ENCODE assay signal across 13 cellular contexts in the genomic region with DNA sequence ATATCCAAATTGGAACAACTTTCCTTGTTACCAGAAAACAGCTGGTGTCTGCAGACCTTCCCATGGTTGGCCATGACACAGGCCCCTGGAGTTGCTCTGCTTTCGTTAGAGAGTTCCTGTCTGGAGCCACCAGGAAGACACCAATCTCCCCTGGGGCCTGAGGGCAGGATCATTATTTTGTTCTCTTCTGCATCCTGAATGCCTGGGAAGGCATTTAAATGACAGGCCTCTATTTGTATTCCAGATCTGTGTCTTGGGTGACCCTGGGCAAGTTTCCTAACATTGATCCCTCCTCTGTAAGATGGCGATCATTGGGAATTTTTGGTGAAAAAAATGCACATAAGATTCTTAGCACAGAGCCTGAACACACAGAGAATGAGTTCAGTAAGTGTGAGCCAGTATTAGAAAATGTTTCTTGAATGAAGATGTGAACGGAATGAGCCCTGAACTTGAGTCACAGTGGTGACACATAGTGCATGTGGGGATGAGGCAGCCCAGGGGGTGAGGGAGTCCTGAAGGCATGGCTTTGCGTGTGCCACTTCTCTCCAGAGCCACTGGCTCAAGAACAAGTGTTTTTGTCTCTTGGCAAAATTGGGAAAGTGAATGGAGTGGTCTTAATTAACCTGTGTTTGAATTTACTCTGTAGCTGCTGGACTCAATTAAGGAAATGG. TPM values are rescaled to one million over a fixed set of nuclear protein-coding genes. Genes with fewer than 3 reads are reported as not detected.
A peak's percentile ranks its signal among the peaks of the same experiment; 100 is the strongest.
DNase-seq lines count a peak whose midpoint lies in the region; ATAC-seq, FAIRE-seq and TF ChIP-seq lines count a peak whose summit lies in the region.
"Had no signal": no experiment of that assay in that cellular context is flagged by ENCODE, and none has a peak within 500 bp of the region (broad histone marks: within the 10 kb centered on the region; RNA-seq: fewer than 3 reads in every experiment).

No MANE protein-coding gene starts in this region.

- FAIRE-seq in GM19239 (lab: Jason Lieb, UNC) = no peak

- H3K4me1 Mint-ChIP-seq in activated T-cell treated with anti-CD3 and anti-CD28 coated beads, Interleukin-2, amount 50 U/mL, for 72 hours (ENCODE audit: low read depth) = no peaks in the 10 kb centered on the region
- H3K4me1 Mint-ChIP-seq: activated naive CD8-positive, alpha-beta T cell treated with anti-CD3 and anti-CD28 coated beads, Interleukin-2, amount 10 ng/mL, durations not matched to agents 7 days and 5 days; CD14-positive monocyte had no signal

- H3K27me3 ChIP-seq in ACC112 (ENCODE audit: insufficient read depth, low read length) = no peaks in the 10 kb centered on the region
- H3K27me3 ChIP-seq: neural progenitor cell had no signal

- DNase-seq in HFF-Myc (ENCODE audit: extremely low read depth, low read depth) (peak; percentile 46), amniotic stem cell (lab: John Stamatoyannopoulos, UW) (peak; percentile 62), iris pigment epithelial cell (ENCODE audit: low read depth) (peak; percentile 82), foreskin melanocyte (no peak), GM19239 (ENCODE audit: insufficient read length, low spot score) (no peak)
- no peak for DNase-seq in activated CD4-positive, alpha-beta T cell treated with anti-CD3 and anti-CD28 coated beads, Interleukin-2, amount 50 U/mL, for 1 hour
- DNase-seq in activated T-cell treated with anti-CD3 and anti-CD28 coated beads, Interleukin-2, amount 50 U/mL, for 72 hours = no peak

- peaks cover 25% of the 10 kb centered on the region for H3K4me1 ChIP-seq in ACC112 (ENCODE audit: control insufficient read depth, insufficient read depth, low read length, unreplicated experiment)

- peaks cover 3% of the 10 kb centered on the region for H3K79me2 ChIP-seq in ACC112 (ENCODE audit: control insufficient read depth, insufficient read depth, low read length, unreplicated experiment)

- H3K4me3 ChIP-seq in ACC112 (ENCODE audit: low read depth, low read length) = peak overlapping the region; percentile 33; the same call in 1 of the 2 replicates
- no peak overlapping the region for H3K4me3 ChIP-seq in HFF-Myc (replicated peaks; ENCODE audit: low read depth, low read length)
- H3K4me3 ChIP-seq: neural progenitor cell had no signal

- H2AFZ ChIP-seq in ACC112 (ENCODE audit: low read length, unreplicated experiment) = peak overlapping the region; percentile 47
- H2AFZ ChIP-seq: neural progenitor cell had no signal

- no peak for TF ChIP-seq CTCF in HFF-Myc (IDR thresholded peaks at IDR 0.05; ENCODE audit: low read depth, low read length, missing control alignments)

- H3K27ac Mint-ChIP-seq in activated T-cell treated with anti-CD3 and anti-CD28 coated beads, Interleukin-2, amount 50 U/mL, for 72 hours = no peak overlapping the region
- H3K27ac Mint-ChIP-seq: activated naive CD8-positive, alpha-beta T cell treated with anti-CD3 and anti-CD28 coated beads, Interleukin-2, amount 10 ng/mL, durations not matched to agents 7 days and 5 days; CD14-positive monocyte; endodermal cell; neural progenitor cell; T-helper 17 cell had no signal

- no peak overlapping the region for H3K4me3 Mint-ChIP-seq in activated T-cell treated with anti-CD3 and anti-CD28 coated beads, Interleukin-2, amount 50 U/mL, for 72 hours
- H3K4me3 Mint-ChIP-seq: activated naive CD8-positive, alpha-beta T cell treated with anti-CD3 and anti-CD28 coated beads, Interleukin-2, amount 10 ng/mL, durations not matched to agents 7 days and 5 days; CD14-positive monocyte; endodermal cell; neural progenitor cell; T-helper 17 cell had no signal

- no peaks in the 10 kb centered on the region for H3K36me3 Mint-ChIP-seq in activated T-cell treated with anti-CD3 and anti-CD28 coated beads, Interleukin-2, amount 50 U/mL, for 72 hours (ENCODE audit: insufficient read depth in 2 of 2)
- H3K36me3 Mint-ChIP-seq: activated naive CD8-positive, alpha-beta T cell treated with anti-CD3 and anti-CD28 coated beads, Interleukin-2, amount 10 ng/mL, durations not matched to agents 7 days and 5 days; CD14-positive monocyte; neural progenitor cell had no signal

- peaks cover 30% of the 10 kb centered on the region for H3K27me3 Mint-ChIP-seq in activated T-cell treated with anti-CD3 and anti-CD28 coated beads, Interleukin-2, amount 50 U/mL, for 72 hours (ENCODE audit: low read depth)

- no peak for ATAC-seq in activated T-cell treated with anti-CD3 and anti-CD28 coated beads, Interleukin-2, amount 50 U/mL, for 72 hours (replicated peaks in 1 of 2)

- H3K27ac ChIP-seq in ACC112 (ENCODE audit: low read depth, low read length) = peak overlapping the region; percentile 93
- H3K27ac ChIP-seq: neural progenitor cell had no signal

- H3K9me3 Mint-ChIP-seq in activated T-cell treated with anti-CD3 and anti-CD28 coated beads, Interleukin-2, amount 50 U/mL, for 72 hours = no peaks in the 10 kb centered on the region
- H3K9me3 Mint-ChIP-seq: activated naive CD8-positive, alpha-beta T cell treated with anti-CD3 and anti-CD28 coated beads, Interleukin-2, amount 10 ng/mL, durations not matched to agents 7 days and 5 days; CD14-positive monocyte; endodermal cell; neural progenitor cell had no signal

- no peaks in the 10 kb centered on the region for H3K36me3 ChIP-seq in ACC112 (ENCODE audit: insufficient read depth, low read length)
- H3K36me3 ChIP-seq: neural progenitor cell had no signal

RNA-seq across cellular contexts. Expression of gene BMPER, which starts 28.4 kb away (rescaled TPM):
- under 1 TPM in 1 of 2 donors, not detected in 1; 0.35 TPM for total RNA-seq in activated T-cell treated with anti-CD3 and anti-CD28 coated beads, Interleukin-2, amount 50 U/mL, for 72 hours
- total RNA-seq: activated naive CD8-positive, alpha-beta T cell treated with anti-CD3 and anti-CD28 coated beads, Interleukin-2, amount 10 ng/mL, durations not matched to agents 7 days and 5 days had no signal

Comparison
In these comparisons a context has a peak if more than half of its experiments do, and no peak if none do; other contexts are left out.
1. DNase-seq: peak in HFF-Myc (single experiment), amniotic stem cell (single experiment) and iris pigment epithelial cell (single experiment); none in foreskin melanocyte (single experiment), activated CD4-positive, alpha-beta T cell treated with anti-CD3 and anti-CD28 coated beads, Interleukin-2, amount 50 U/mL, for 1 hour (single experiment), GM19239 (single experiment) and activated T-cell treated with anti-CD3 and anti-CD28 coated beads, Interleukin-2, amount 50 U/mL, for 72 hours (0 of 2).